Comparison of ENCODE assay signal across 17 cellular contexts in genomic region chr19:47572635-47573034, GRCh38. TPM values are rescaled to one million over a fixed set of nuclear protein-coding genes. Genes with fewer than 3 reads are reported as not detected.
DNase-seq lines count a peak whose midpoint lies in the region; ATAC-seq and TF ChIP-seq lines count a peak whose summit lies in the region.
"Had no signal": no experiment of that assay in that cellular context is flagged by ENCODE, and none has a peak within 500 bp of the region (broad histone marks: within the 10 kb centered on the region; RNA-seq: fewer than 3 reads in every experiment).

No MANE protein-coding gene starts in this region.

- no peaks in the 10 kb centered on the region for H3K36me3 ChIP-seq in H7 (replicated peaks; ENCODE audit: control insufficient read depth, insufficient read depth, low read length)
- no peaks in the 10 kb centered on the region for H3K36me3 ChIP-seq in effector memory CD4-positive, alpha-beta T cell (ENCODE audit: control insufficient read depth, insufficient read depth, low read length)
- H3K36me3 ChIP-seq: heart right ventricle, SJCRH30 had no signal

- H3K4me1 ChIP-seq in effector memory CD4-positive, alpha-beta T cell (ENCODE audit: control insufficient read depth, insufficient read depth, low read length, poor library complexity, severe bottlenecking), result peaks cover 17% of the 10 kb centered on the region
- H3K4me1 ChIP-seq: SJCRH30 had no signal

- no peaks in the 10 kb centered on the region for H3K27me3 ChIP-seq in H7 (ENCODE audit: control insufficient read depth, insufficient read depth, low read length)
- no peaks in the 10 kb centered on the region for H3K27me3 ChIP-seq in effector memory CD4-positive, alpha-beta T cell (replicated peaks; ENCODE audit: control insufficient read depth, insufficient read depth, low read length, poor library complexity, severe bottlenecking)

- no peaks in the 10 kb centered on the region for H3K9me3 ChIP-seq in effector memory CD4-positive, alpha-beta T cell (ENCODE audit: control insufficient read depth, low read length)
- H3K9me3 ChIP-seq: heart right ventricle, SJCRH30 had no signal

- no peak for TF ChIP-seq CTCF in endothelial cell (IDR thresholded peaks at IDR 0.05; ENCODE audit: unreplicated experiment)

- no peak overlapping the region for H3K4me3 ChIP-seq in H7 (ENCODE audit: insufficient read depth, low read depth, low read length)
- peak overlapping the region; percentile 22 for H3K4me3 ChIP-seq in effector memory CD4-positive, alpha-beta T cell (ENCODE audit: insufficient read depth, low read depth, low read length, poor library complexity, severe bottlenecking)
- H3K4me3 ChIP-seq: SJCRH30 had no signal

- no peak overlapping the region for H3K27ac ChIP-seq in effector memory CD4-positive, alpha-beta T cell (ENCODE audit: insufficient read depth, low read length, poor library complexity, severe bottlenecking)
- H3K27ac ChIP-seq: C4-2B, SJCRH30 had no signal

- peaks cover 23% of the 10 kb centered on the region for H3K27me3 Mint-ChIP-seq in T-helper 2 cell treated with Interferon-gamma antibody and Interleukin-4, amounts not matched to agents 5 μg/mL and 100 μg/mL, for 36 hours (ENCODE audit: low read depth)
- no peaks in the 10 kb centered on the region for H3K27me3 Mint-ChIP-seq in endothelial cell (ENCODE audit: unreplicated experiment)

- DNase-seq in T-helper 2 cell treated with Interferon-gamma antibody and Interleukin-4, amounts not matched to agents 5 μg/mL and 100 μg/mL, for 36 hours (ENCODE audit: low spot score), result no peak
- DNase-seq in T-helper 2 cell (no peak), H7 (peak; percentile 50), endothelial cell (ENCODE audit: low spot score) (no peak)
- no peak for DNase-seq in effector memory CD4-positive, alpha-beta T cell
- no peak for DNase-seq in stimulated activated effector memory CD8-positive, alpha-beta T cell treated with anti-CD3 and anti-CD28 coated beads, Interleukin-12 subunit alpha, Interleukin-12 subunit beta, amount 100 ng/mL, for 72 hours (ENCODE audit: low spot score in 2 of 2)
- DNase-seq: 8988T, DMS79, islet precursor cell, MM.1S, NCI-H2081, NCI-H524 treated with DMSO at 0.1 percent for 48 hours, SJCRH30 had no signal

- peaks cover 11% of the 10 kb centered on the region for H3K4me1 Mint-ChIP-seq in T-helper 2 cell treated with Interferon-gamma antibody and Interleukin-4, amounts not matched to agents 5 μg/mL and 100 μg/mL, for 36 hours (ENCODE audit: low read depth)
- H3K4me1 Mint-ChIP-seq in stimulated activated effector memory CD8-positive, alpha-beta T cell treated with anti-CD3 and anti-CD28 coated beads, Interleukin-12 subunit alpha, Interleukin-12 subunit beta, amount 100 ng/mL, for 72 hours, result peaks cover 24% of the 10 kb centered on the region
- no peaks in the 10 kb centered on the region for H3K4me1 Mint-ChIP-seq in endothelial cell (ENCODE audit: unreplicated experiment)

- H3K36me3 Mint-ChIP-seq in T-helper 2 cell treated with Interferon-gamma antibody and Interleukin-4, amounts not matched to agents 5 μg/mL and 100 μg/mL, for 36 hours (ENCODE audit: low read depth), result peaks cover 4% of the 10 kb centered on the region
- no peaks in the 10 kb centered on the region for H3K36me3 Mint-ChIP-seq in stimulated activated effector memory CD8-positive, alpha-beta T cell treated with anti-CD3 and anti-CD28 coated beads, Interleukin-12 subunit alpha, Interleukin-12 subunit beta, amount 100 ng/mL, for 72 hours
- H3K36me3 Mint-ChIP-seq in endothelial cell (ENCODE audit: low read depth, unreplicated experiment), result no peaks in the 10 kb centered on the region

- peak overlapping the region; percentile 41 for H3K4me3 Mint-ChIP-seq in T-helper 2 cell treated with Interferon-gamma antibody and Interleukin-4, amounts not matched to agents 5 μg/mL and 100 μg/mL, for 36 hours
- H3K4me3 Mint-ChIP-seq in stimulated activated effector memory CD8-positive, alpha-beta T cell treated with anti-CD3 and anti-CD28 coated beads, Interleukin-12 subunit alpha, Interleukin-12 subunit beta, amount 100 ng/mL, for 72 hours, result peak overlapping the region; percentile 33
- no peak overlapping the region for H3K4me3 Mint-ChIP-seq in endothelial cell (ENCODE audit: unreplicated experiment)

- H3K9me3 Mint-ChIP-seq in T-helper 2 cell treated with Interferon-gamma antibody and Interleukin-4, amounts not matched to agents 5 μg/mL and 100 μg/mL, for 36 hours, result peaks cover 7% of the 10 kb centered on the region
- no peaks in the 10 kb centered on the region for H3K9me3 Mint-ChIP-seq in stimulated activated effector memory CD8-positive, alpha-beta T cell treated with anti-CD3 and anti-CD28 coated beads, Interleukin-12 subunit alpha, Interleukin-12 subunit beta, amount 100 ng/mL, for 72 hours
- H3K9me3 Mint-ChIP-seq in endothelial cell (ENCODE audit: unreplicated experiment), result no peaks in the 10 kb centered on the region

- no peak overlapping the region for H3K27ac Mint-ChIP-seq in T-helper 2 cell treated with Interferon-gamma antibody and Interleukin-4, amounts not matched to agents 5 μg/mL and 100 μg/mL, for 36 hours
- no peak overlapping the region for H3K27ac Mint-ChIP-seq in stimulated activated effector memory CD8-positive, alpha-beta T cell treated with anti-CD3 and anti-CD28 coated beads, Interleukin-12 subunit alpha, Interleukin-12 subunit beta, amount 100 ng/mL, for 72 hours
- no peak overlapping the region for H3K27ac Mint-ChIP-seq in endothelial cell (ENCODE audit: unreplicated experiment)

- no peak for ATAC-seq in stimulated activated effector memory CD8-positive, alpha-beta T cell treated with anti-CD3 and anti-CD28 coated beads, Interleukin-12 subunit alpha, Interleukin-12 subunit beta, amount 100 ng/mL, for 72 hours
- no peak for ATAC-seq in GM21381 (IDR thresholded peaks at IDR 0.05; ENCODE audit: unreplicated experiment)
- ATAC-seq in HG02798 (IDR thresholded peaks at IDR 0.05; ENCODE audit: poor library complexity, unreplicated experiment), result no peak

RNA-seq across cellular contexts. Expression of gene ZNF541, which starts 0.3 kb away (rescaled TPM):
- total RNA-seq in H7 (2014; rRNA removed; shearing (Covaris generic)), result not detected in 2 replicates
- total RNA-seq in endothelial cell (ENCODE audit: unreplicated experiment), result not detected
- total RNA-seq: SJCRH30 had no signal

RNA-seq across cellular contexts. Expression of gene BICRA, which starts 36.3 kb away (rescaled TPM):
- 3.4 and 8.5 TPM in 2 replicates for total RNA-seq in H7 (2014; rRNA removed; shearing (Covaris generic))
- 24.1 TPM for total RNA-seq in endothelial cell (ENCODE audit: unreplicated experiment)

RNA-seq across cellular contexts. Expression of gene NAPA, which starts 57.8 kb away (rescaled TPM):
- total RNA-seq in H7 (2014; rRNA removed; shearing (Covaris generic)), result 82.1 and 98.3 TPM in 2 replicates
- total RNA-seq in endothelial cell (ENCODE audit: unreplicated experiment), result 77.8 TPM
